Comparison of ENCODE assay signal across 22 cellular contexts in the genomic region with DNA sequence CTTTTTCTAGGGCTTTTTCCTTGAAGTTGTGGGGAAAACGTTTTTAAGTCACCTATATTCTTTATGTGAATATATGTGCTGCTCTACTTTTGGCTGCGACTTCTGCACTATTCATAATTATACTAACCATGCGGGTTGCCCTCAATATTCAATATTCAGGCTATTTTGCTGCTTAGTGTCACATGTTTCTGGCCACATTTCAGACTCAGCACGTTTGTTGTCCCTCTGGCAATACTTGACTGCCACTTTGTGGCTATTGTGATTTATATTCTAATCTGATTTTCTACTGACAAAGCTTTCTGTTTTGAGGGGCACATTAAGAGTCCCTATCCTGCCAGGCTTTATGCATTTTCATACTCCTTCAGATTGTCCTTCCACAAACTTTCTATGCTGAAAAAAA.
DNase-seq lines count a peak whose midpoint lies in the region; ATAC-seq and TF ChIP-seq lines count a peak whose summit lies in the region.
"Had no signal": no experiment of that assay in that cellular context is flagged by ENCODE, and none has a peak within 500 bp of the region (broad histone marks: within the 10 kb centered on the region; RNA-seq: fewer than 3 reads in every experiment).

No MANE protein-coding gene starts in this region.

- H2AFZ ChIP-seq in OCI-LY3 (ENCODE audit: low read depth, low read length) = 0 out of 2 replicates have a peak overlapping the region, but pooled peaks have one; percentile 40

- H3K4me1 Mint-ChIP-seq in activated T-helper 2 cell treated with anti-CD3 and anti-CD28 coated beads, Interferon-gamma antibody, Interleukin-2, Interleukin-4, amounts not matched to agents 10 μg/mL and 5 μg/mL and 100 μg/mL, durations not matched to agents 14 hours and 24 hours and 36 hours (ENCODE audit: low read depth) = peaks cover 3% of the 10 kb centered on the region
- H3K4me1 Mint-ChIP-seq: B cell had no signal

- peak overlapping the region; percentile 62 for H3K4me2 ChIP-seq in OCI-LY3 (ENCODE audit: low read length)
- H3K4me2 ChIP-seq: A549; BLaER1 treated with 17β-estradiol and CSF1 and Interleukin-3, amounts not matched to agents 10 nM and 100 nM had no signal

- no peaks in the 10 kb centered on the region for H3K79me2 ChIP-seq in OCI-LY3 (ENCODE audit: low read length)

- no peaks in the 10 kb centered on the region for H3K36me3 Mint-ChIP-seq in activated T-helper 2 cell treated with anti-CD3 and anti-CD28 coated beads, Interferon-gamma antibody, Interleukin-2, Interleukin-4, amounts not matched to agents 10 μg/mL and 5 μg/mL and 100 μg/mL, durations not matched to agents 14 hours and 24 hours and 36 hours (ENCODE audit: low read depth)
- H3K36me3 Mint-ChIP-seq: CD8-positive, alpha-beta T cell had no signal

- in situ Hi-C loops in G401 (cut with HindIII; ENCODE audit: low sequenced_read_pairs) = no loop called here

- H3K4me3 Mint-ChIP-seq in activated T-helper 2 cell treated with anti-CD3 and anti-CD28 coated beads, Interferon-gamma antibody, Interleukin-2, Interleukin-4, amounts not matched to agents 10 μg/mL and 5 μg/mL and 100 μg/mL, durations not matched to agents 14 hours and 24 hours and 36 hours (ENCODE audit: low read depth) = no peak overlapping the region
- H3K4me3 Mint-ChIP-seq: B cell; CD4-positive, alpha-beta T cell; CD8-positive, alpha-beta T cell had no signal

- no peak overlapping the region for H3K27ac ChIP-seq in OCI-LY3 (ENCODE audit: low read length)
- peak overlapping the region; percentile 70 for H3K27ac ChIP-seq in VCaP
- H3K27ac ChIP-seq: 22Rv1; A549; BLaER1 treated with 17β-estradiol and CSF1 and Interleukin-3, amounts not matched to agents 10 nM and 100 nM; C4-2B had no signal

- ATAC-seq in HG03196 (IDR thresholded peaks at IDR 0.05; ENCODE audit: unreplicated experiment) (no peak), GM19324 (IDR thresholded peaks at IDR 0.05; ENCODE audit: low FRiP score, unreplicated experiment) (no peak)
- ATAC-seq: A549; CD8-positive, alpha-beta T cell had no signal

- TF ChIP-seq CTCF in OCI-LY3 (IDR thresholded peaks at IDR 0.05; ENCODE audit: low read depth, low read length) (no peak), VCaP (conservative IDR thresholded peaks at IDR 0.05) (peak; percentile 34; the same call in 1 of the 2 replicates)

- intact Hi-C loops in activated T-helper 2 cell treated with anti-CD3 and anti-CD28 coated beads, Interferon-gamma antibody, Interleukin-2, Interleukin-4, amounts not matched to agents 10 μg/mL and 5 μg/mL and 100 μg/mL, durations not matched to agents 14 hours and 24 hours and 36 hours (cut with micrococcal nuclease) = no loop called here

- H3K9me3 Mint-ChIP-seq in activated T-helper 2 cell treated with anti-CD3 and anti-CD28 coated beads, Interferon-gamma antibody, Interleukin-2, Interleukin-4, amounts not matched to agents 10 μg/mL and 5 μg/mL and 100 μg/mL, durations not matched to agents 14 hours and 24 hours and 36 hours = no peaks in the 10 kb centered on the region
- H3K9me3 Mint-ChIP-seq: CD4-positive, alpha-beta T cell; CD8-positive, alpha-beta T cell had no signal

- no peaks in the 10 kb centered on the region for H4K20me1 ChIP-seq in OCI-LY3 (ENCODE audit: insufficient read depth, low read length)

- no peaks in the 10 kb centered on the region for H3K27me3 Mint-ChIP-seq in activated T-helper 2 cell treated with anti-CD3 and anti-CD28 coated beads, Interferon-gamma antibody, Interleukin-2, Interleukin-4, amounts not matched to agents 10 μg/mL and 5 μg/mL and 100 μg/mL, durations not matched to agents 14 hours and 24 hours and 36 hours (ENCODE audit: low read depth)
- H3K27me3 Mint-ChIP-seq: B cell; CD4-positive, alpha-beta T cell had no signal

- H3K4me1 ChIP-seq in OCI-LY3 (ENCODE audit: low read length) = peaks cover 11% of the 10 kb centered on the region
- H3K4me1 ChIP-seq: A549; BLaER1 treated with 17β-estradiol and CSF1 and Interleukin-3, amounts not matched to agents 10 nM and 100 nM; Caco-2 had no signal

- DNase-seq in G401 (ENCODE audit: low spot score) (peak; percentile 62), cerebellum (ENCODE audit: low spot score) (peak; percentile 10)
- DNase-seq in activated T-helper 2 cell treated with anti-CD3 and anti-CD28 coated beads, Interferon-gamma antibody, Interleukin-2, Interleukin-4, amounts not matched to agents 10 μg/mL and 5 μg/mL and 100 μg/mL, durations not matched to agents 14 hours and 24 hours and 36 hours (ENCODE audit: low spot score) = no peak
- DNase-seq: AML-193; Caco-2; Calu3; CD4-positive, alpha-beta T cell; CD8-positive, alpha-beta T cell; DMS53; DMS79; DND-41; EL; GF-D8 had no signal

- H3K9ac ChIP-seq in OCI-LY3 (ENCODE audit: low read length) = no peak overlapping the region
- H3K9ac ChIP-seq: BLaER1 treated with 17β-estradiol and CSF1 and Interleukin-3, amounts not matched to agents 10 nM and 100 nM had no signal

- H3K4me3 ChIP-seq in OCI-LY3 (ENCODE audit: low read length) = peak overlapping the region; percentile 56
- H3K4me3 ChIP-seq: A549; BLaER1 treated with 17β-estradiol and CSF1 and Interleukin-3, amounts not matched to agents 10 nM and 100 nM had no signal

- H3K27ac Mint-ChIP-seq in activated T-helper 2 cell treated with anti-CD3 and anti-CD28 coated beads, Interferon-gamma antibody, Interleukin-2, Interleukin-4, amounts not matched to agents 10 μg/mL and 5 μg/mL and 100 μg/mL, durations not matched to agents 14 hours and 24 hours and 36 hours = no peak overlapping the region
- H3K27ac Mint-ChIP-seq: B cell; CD4-positive, alpha-beta T cell; CD8-positive, alpha-beta T cell had no signal

- H3K9me3 ChIP-seq in OCI-LY3 (ENCODE audit: insufficient read depth, low read length) = no peaks in the 10 kb centered on the region
- H3K9me3 ChIP-seq: A549; BLaER1 treated with 17β-estradiol and CSF1 and Interleukin-3, amounts not matched to agents 10 nM and 100 nM; Caco-2 had no signal

- H3K27me3 ChIP-seq in OCI-LY3 (ENCODE audit: low read depth, low read length) = no peaks in the 10 kb centered on the region

- H3K36me3 ChIP-seq in OCI-LY3 (replicated peaks; ENCODE audit: low read depth, low read length) = no peaks in the 10 kb centered on the region
- H3K36me3 ChIP-seq: BLaER1 treated with 17β-estradiol and CSF1 and Interleukin-3, amounts not matched to agents 10 nM and 100 nM had no signal
